ENCODE assay signal across 23 cellular contexts in genomic region chrX:13258052-13258444, GRCh38.
DNase-seq lines count a peak whose midpoint lies in the region; ATAC-seq and TF ChIP-seq lines count a peak whose summit lies in the region.
"Had no signal": no experiment of that assay in that cellular context is flagged by ENCODE, and none has a peak within 500 bp of the region (broad histone marks: within the 10 kb centered on the region; RNA-seq: fewer than 3 reads in every experiment).

No MANE protein-coding gene starts in this region.

- H3K9me3 Mint-ChIP-seq in stimulated activated naive CD8-positive, alpha-beta T cell treated with anti-CD3 and anti-CD28 coated beads, Interleukin-15, amount 100 ng/mL, for 72 hours = peaks cover 5 to 15% of the 10 kb centered on the region in 2 donors
- H3K9me3 Mint-ChIP-seq in stimulated activated naive B cell treated with anti-CD40 and anti-IgM and Interleukin-4, amounts not matched to agents 10 μg/mL and 1 μg/mL and 100 μg/mL, for 72 hours = peaks cover 4 to 14% of the 10 kb centered on the region in 2 donors
- H3K9me3 Mint-ChIP-seq: activated naive CD4-positive, alpha-beta T cell treated with anti-CD3 and anti-CD28 coated beads, Interleukin-2, amount 50 U/mL, for 24 hours had no signal

- no peak overlapping the region for H3K27ac ChIP-seq in KMS-11
- H3K27ac ChIP-seq: right atrium auricular region had no signal

- TF ChIP-seq CTCF in KMS-11 (conservative IDR thresholded peaks at IDR 0.05; ENCODE audit: low read depth, low read length) = no peak

- no peaks in the 10 kb centered on the region for H4K20me1 ChIP-seq in KMS-11 (ENCODE audit: insufficient read depth)

- H3K36me3 ChIP-seq in KMS-11 (ENCODE audit: insufficient read depth) = no peaks in the 10 kb centered on the region
- H3K36me3 ChIP-seq: right atrium auricular region had no signal

- H3K4me1 Mint-ChIP-seq in stimulated activated naive CD8-positive, alpha-beta T cell treated with anti-CD3 and anti-CD28 coated beads, Interleukin-15, amount 100 ng/mL, for 72 hours = peaks cover 49% of the 10 kb centered on the region
- peaks cover 36 to 49% of the 10 kb centered on the region in 2 donors for H3K4me1 Mint-ChIP-seq in stimulated activated naive B cell treated with anti-CD40 and anti-IgM and Interleukin-4, amounts not matched to agents 10 μg/mL and 1 μg/mL and 100 μg/mL, for 72 hours

- no peaks in the 10 kb centered on the region for H3K27me3 ChIP-seq in KMS-11 (ENCODE audit: insufficient read depth, low read depth)
- H3K27me3 ChIP-seq: right atrium auricular region had no signal

- intact Hi-C loops in left ventricle myocardium superior (cut with micrococcal nuclease) = no loop called here

- H3K4me1 ChIP-seq in KMS-11 (ENCODE audit: low read depth, poor library complexity, severe bottlenecking) = peaks cover 55% of the 10 kb centered on the region
- H3K4me1 ChIP-seq: right atrium auricular region had no signal

- H3K36me3 Mint-ChIP-seq in stimulated activated naive B cell treated with anti-CD40 and anti-IgM and Interleukin-4, amounts not matched to agents 10 μg/mL and 1 μg/mL and 100 μg/mL, for 72 hours = peaks cover 7 to 10% of the 10 kb centered on the region in 2 donors

- no peak overlapping the region for H3K4me3 ChIP-seq in KMS-11 (IDR thresholded peaks at IDR 0.05; ENCODE audit: insufficient read depth, low read depth, low read length)
- H3K4me3 ChIP-seq: right atrium auricular region had no signal

- H3K79me2 ChIP-seq in KMS-11 (ENCODE audit: insufficient read depth, low read depth) = no peaks in the 10 kb centered on the region

- H3K4me2 ChIP-seq in KMS-11 = peak overlapping the region; percentile 33; the same call in 1 of the 2 replicates

- H3K4me3 Mint-ChIP-seq in stimulated activated naive CD8-positive, alpha-beta T cell treated with anti-CD3 and anti-CD28 coated beads, Interleukin-15, amount 100 ng/mL, for 72 hours = no peak overlapping the region
- H3K4me3 Mint-ChIP-seq in stimulated activated naive B cell treated with anti-CD40 and anti-IgM and Interleukin-4, amounts not matched to agents 10 μg/mL and 1 μg/mL and 100 μg/mL, for 72 hours = peak overlapping the region in 1 of 2 donors; percentile 21
- H3K4me3 Mint-ChIP-seq: activated naive CD4-positive, alpha-beta T cell treated with anti-CD3 and anti-CD28 coated beads, Interleukin-2, amount 50 U/mL, for 24 hours; activated T-cell treated with anti-CD3 and anti-CD28 coated beads, Interleukin-2, amount 50 U/mL, for 72 hours had no signal

- ATAC-seq in stimulated activated naive CD8-positive, alpha-beta T cell treated with anti-CD3 and anti-CD28 coated beads, Interleukin-15, amount 100 ng/mL, for 72 hours = peak; percentile 44
- ATAC-seq in stimulated activated naive CD8-positive, alpha-beta T cell treated with anti-CD3 and anti-CD28 coated beads, Interleukin-15, Interleukin-2, amounts not matched to agents 100 U/mL and 50 U/mL, for 24 hours = no peak
- ATAC-seq in GM21576 (IDR thresholded peaks at IDR 0.05; ENCODE audit: unreplicated experiment) (peak; percentile 1), left ventricle myocardium superior (no peak)
- ATAC-seq in stimulated activated naive B cell treated with anti-CD40 and anti-IgM and Interleukin-4, amounts not matched to agents 10 μg/mL and 1 μg/mL and 100 μg/mL, for 72 hours (replicated peaks) = peak; percentile 30 to 42
- ATAC-seq: SK-N-SH treated with all-trans-retinoic acid at 6 μM for 48 hours had no signal

- DNase-seq in stimulated activated naive CD8-positive, alpha-beta T cell treated with anti-CD3 and anti-CD28 coated beads, Interleukin-15, amount 100 ng/mL, for 72 hours = no peak
- no peak for DNase-seq in stimulated activated naive CD8-positive, alpha-beta T cell treated with anti-CD3 and anti-CD28 coated beads, Interleukin-15, Interleukin-2, amounts not matched to agents 100 U/mL and 50 U/mL, for 24 hours
- peak; percentile 8 for DNase-seq in stimulated activated naive B cell treated with anti-CD40 and anti-IgM and Interleukin-4, amounts not matched to agents 10 μg/mL and 1 μg/mL and 100 μg/mL, for 72 hours
- DNase-seq in left ventricle myocardium superior (no peak), nucleus accumbens (lab: John Stamatoyannopoulos, UW) (no peak)
- DNase-seq in effector CD8-positive, alpha-beta T cell (lab: John Stamatoyannopoulos, UW) = no peak
- DNase-seq: activated T-cell treated with anti-CD3 and anti-CD28 coated beads, Interleukin-2, amount 50 U/mL, for 72 hours; aorta; central memory CD4-positive, alpha-beta T cell; EL; erythroblast; foreskin melanocyte; hypothalamus; islet precursor cell; mammary epithelial cell; NCI-H1105 treated with DMSO at 0.1 percent for 48 hours; NCI-H2107; NCI-H524 had no signal

- H3K27ac Mint-ChIP-seq in stimulated activated naive CD8-positive, alpha-beta T cell treated with anti-CD3 and anti-CD28 coated beads, Interleukin-15, amount 100 ng/mL, for 72 hours = no peak overlapping the region
- peak overlapping the region; percentile 56 for H3K27ac Mint-ChIP-seq in stimulated activated naive B cell treated with anti-CD40 and anti-IgM and Interleukin-4, amounts not matched to agents 10 μg/mL and 1 μg/mL and 100 μg/mL, for 72 hours
- H3K27ac Mint-ChIP-seq: activated naive CD4-positive, alpha-beta T cell treated with anti-CD3 and anti-CD28 coated beads, Interleukin-2, amount 50 U/mL, for 24 hours; activated T-cell treated with anti-CD3 and anti-CD28 coated beads, Interleukin-2, amount 50 U/mL, for 72 hours had no signal

- H3K27me3 Mint-ChIP-seq in stimulated activated naive CD8-positive, alpha-beta T cell treated with anti-CD3 and anti-CD28 coated beads, Interleukin-15, amount 100 ng/mL, for 72 hours = no peaks in the 10 kb centered on the region
- H3K27me3 Mint-ChIP-seq in stimulated activated naive B cell treated with anti-CD40 and anti-IgM and Interleukin-4, amounts not matched to agents 10 μg/mL and 1 μg/mL and 100 μg/mL, for 72 hours = peaks cover 0 to 17% of the 10 kb centered on the region in 2 donors
- H3K27me3 Mint-ChIP-seq: activated naive CD4-positive, alpha-beta T cell treated with anti-CD3 and anti-CD28 coated beads, Interleukin-2, amount 50 U/mL, for 24 hours had no signal

- H2AFZ ChIP-seq in KMS-11 (ENCODE audit: low read depth) = no peak overlapping the region

- H3K9ac ChIP-seq in KMS-11 = no peak overlapping the region

Comparison
In these comparisons a context has a peak if more than half of its experiments do, and no peak if none do; other contexts are left out.
1. ATAC-seq: peak in stimulated activated naive CD8-positive, alpha-beta T cell treated with anti-CD3 and anti-CD28 coated beads, Interleukin-15, amount 100 ng/mL, for 72 hours (single experiment), GM21576 (single experiment) and stimulated activated naive B cell treated with anti-CD40 and anti-IgM and Interleukin-4, amounts not matched to agents 10 μg/mL and 1 μg/mL and 100 μg/mL, for 72 hours (2 of 2); none in stimulated activated naive CD8-positive, alpha-beta T cell treated with anti-CD3 and anti-CD28 coated beads, Interleukin-15, Interleukin-2, amounts not matched to agents 100 U/mL and 50 U/mL, for 24 hours (single experiment) and left ventricle myocardium superior (single experiment).